ENCODE assay signal across 9 cellular contexts in genomic region chr7:25831901-25832411, GRCh38.
DNase-seq lines count a peak whose midpoint lies in the region; ATAC-seq and TF ChIP-seq lines count a peak whose summit lies in the region.
"Had no signal": no experiment of that assay in that cellular context is flagged by ENCODE, and none has a peak within 500 bp of the region (broad histone marks: within the 10 kb centered on the region; RNA-seq: fewer than 3 reads in every experiment).

No MANE protein-coding gene starts in this region.

- no peaks in the 10 kb centered on the region for H3K27me3 ChIP-seq in A673 (replicated peaks; ENCODE audit: insufficient read depth, low read depth, low read length, poor library complexity)

- no peaks in the 10 kb centered on the region for H3K4me1 ChIP-seq in A673 (ENCODE audit: insufficient read depth, low read length, poor library complexity, severe bottlenecking)

- no peak overlapping the region for H3K27ac ChIP-seq in A673 (ENCODE audit: low read depth, low read length, poor library complexity, severe bottlenecking)

- peaks cover 4% of the 10 kb centered on the region for H3K27me3 Mint-ChIP-seq in activated CD4-positive, alpha-beta T cell treated with anti-CD3 and anti-CD28 coated beads for 36 hours
- peaks cover 5% of the 10 kb centered on the region for H3K27me3 Mint-ChIP-seq in activated T-helper 2 cell treated with anti-CD3 and anti-CD28 coated beads, Interferon-gamma antibody, Interleukin-2, Interleukin-4, amounts not matched to agents 10 μg/mL and 5 μg/mL and 100 μg/mL, durations not matched to agents 14 hours and 24 hours and 36 hours (ENCODE audit: low read depth)

- CTCF ChIA-PET in A673 (lab: Charles Lee): no interaction called here
- CTCF ChIA-PET in activated CD4-positive, alpha-beta T cell treated with anti-CD3 and anti-CD28 coated beads for 36 hours (lab: Charles Lee): interaction anchor here (1.1 kb wide), 1 partner anchor 76 kb away, joined by 3 read pairs; no protein-coding TSS in a partner anchor

- H3K36me3 ChIP-seq in A673 (ENCODE audit: insufficient read depth, low read length, poor library complexity, severe bottlenecking): no peaks in the 10 kb centered on the region

- no peaks in the 10 kb centered on the region for H3K36me3 Mint-ChIP-seq in activated CD4-positive, alpha-beta T cell treated with anti-CD3 and anti-CD28 coated beads for 36 hours (ENCODE audit: low read depth)
- no peaks in the 10 kb centered on the region for H3K36me3 Mint-ChIP-seq in activated T-helper 2 cell treated with anti-CD3 and anti-CD28 coated beads, Interferon-gamma antibody, Interleukin-2, Interleukin-4, amounts not matched to agents 10 μg/mL and 5 μg/mL and 100 μg/mL, durations not matched to agents 14 hours and 24 hours and 36 hours (ENCODE audit: low read depth)

- intact Hi-C loops in sciatic nerve (cut with DNase I) (no loop called here), A673 (cut with micrococcal nuclease; ENCODE audit: unreplicated experiment) (no loop called here)
- intact Hi-C loops in activated CD4-positive, alpha-beta T cell treated with anti-CD3 and anti-CD28 coated beads for 36 hours (cut with DNase I, micrococcal nuclease): no loop called here
- intact Hi-C loops in activated T-helper 2 cell treated with anti-CD3 and anti-CD28 coated beads, Interferon-gamma antibody, Interleukin-2, Interleukin-4, amounts not matched to agents 10 μg/mL and 5 μg/mL and 100 μg/mL, durations not matched to agents 14 hours and 24 hours and 36 hours (cut with micrococcal nuclease): no loop called here

- POLR2A ChIA-PET in A673 (lab: Charles Lee; ENCODE audit: low non-redundant PET): no interaction called here
- POLR2A ChIA-PET in activated CD4-positive, alpha-beta T cell treated with anti-CD3 and anti-CD28 coated beads for 36 hours (lab: Charles Lee): interaction anchor here (0.7 kb wide), 1 partner anchor 38 kb away, joined by 3 read pairs; no protein-coding TSS in a partner anchor

- H3K27ac Mint-ChIP-seq in activated CD4-positive, alpha-beta T cell treated with anti-CD3 and anti-CD28 coated beads for 36 hours: no peak overlapping the region
- no peak overlapping the region for H3K27ac Mint-ChIP-seq in activated T-helper 2 cell treated with anti-CD3 and anti-CD28 coated beads, Interferon-gamma antibody, Interleukin-2, Interleukin-4, amounts not matched to agents 10 μg/mL and 5 μg/mL and 100 μg/mL, durations not matched to agents 14 hours and 24 hours and 36 hours

- no peak overlapping the region for H3K4me3 Mint-ChIP-seq in activated CD4-positive, alpha-beta T cell treated with anti-CD3 and anti-CD28 coated beads for 36 hours
- no peak overlapping the region for H3K4me3 Mint-ChIP-seq in activated T-helper 2 cell treated with anti-CD3 and anti-CD28 coated beads, Interferon-gamma antibody, Interleukin-2, Interleukin-4, amounts not matched to agents 10 μg/mL and 5 μg/mL and 100 μg/mL, durations not matched to agents 14 hours and 24 hours and 36 hours (ENCODE audit: low read depth)

- H3K4me1 Mint-ChIP-seq in activated CD4-positive, alpha-beta T cell treated with anti-CD3 and anti-CD28 coated beads for 36 hours: no peaks in the 10 kb centered on the region
- H3K4me1 Mint-ChIP-seq in activated T-helper 2 cell treated with anti-CD3 and anti-CD28 coated beads, Interferon-gamma antibody, Interleukin-2, Interleukin-4, amounts not matched to agents 10 μg/mL and 5 μg/mL and 100 μg/mL, durations not matched to agents 14 hours and 24 hours and 36 hours (ENCODE audit: low read depth): no peaks in the 10 kb centered on the region

- TF ChIP-seq CTCF in A673 (conservative IDR thresholded peaks at IDR 0.05; ENCODE audit: low read depth, low read length): no peak

- DNase-seq in HCEC 1CT (peak; percentile 31), astrocyte of the hippocampus (ENCODE audit: low read depth, low spot score) (peak; percentile 36), iris pigment epithelial cell (ENCODE audit: low read depth) (peak; percentile 52), sciatic nerve (ENCODE audit: low spot score) (no peak), SHP77 (lab: John Stamatoyannopoulos, UW) (no peak), A673 (ENCODE audit: low spot score) (no peak)
- DNase-seq in activated CD4-positive, alpha-beta T cell treated with anti-CD3 and anti-CD28 coated beads for 36 hours: no peak
- no peak for DNase-seq in activated T-helper 2 cell treated with anti-CD3 and anti-CD28 coated beads, Interferon-gamma antibody, Interleukin-2, Interleukin-4, amounts not matched to agents 10 μg/mL and 5 μg/mL and 100 μg/mL, durations not matched to agents 14 hours and 24 hours and 36 hours (ENCODE audit: low spot score)
- DNase-seq: NCI-H226 had no signal

- peak; percentile 46 for ATAC-seq in sciatic nerve
- no peak for ATAC-seq in activated CD4-positive, alpha-beta T cell treated with anti-CD3 and anti-CD28 coated beads for 36 hours

- BruUV-seq in A673 (replicated peaks; lab: Mats Ljungman, UMichigan): no TSS peak

- H3K4me3 ChIP-seq in A673 (ENCODE audit: low read depth, low read length, poor library complexity, severe bottlenecking): no peak overlapping the region

- no peaks in the 10 kb centered on the region for H3K9me3 Mint-ChIP-seq in activated CD4-positive, alpha-beta T cell treated with anti-CD3 and anti-CD28 coated beads for 36 hours (ENCODE audit: low read depth)
- H3K9me3 Mint-ChIP-seq in activated T-helper 2 cell treated with anti-CD3 and anti-CD28 coated beads, Interferon-gamma antibody, Interleukin-2, Interleukin-4, amounts not matched to agents 10 μg/mL and 5 μg/mL and 100 μg/mL, durations not matched to agents 14 hours and 24 hours and 36 hours: no peaks in the 10 kb centered on the region

- H3K9me3 ChIP-seq in A673 (ENCODE audit: low read depth, low read length, poor library complexity, severe bottlenecking): no peaks in the 10 kb centered on the region

Comparison
In these comparisons a context has a peak if more than half of its experiments do, and no peak if none do; other contexts are left out.
1. DNase-seq: peak in HCEC 1CT (single experiment), astrocyte of the hippocampus (single experiment) and iris pigment epithelial cell (single experiment); none in sciatic nerve (single experiment), SHP77 (0 of 2), A673 (single experiment), activated CD4-positive, alpha-beta T cell treated with anti-CD3 and anti-CD28 coated beads for 36 hours (single experiment) and activated T-helper 2 cell treated with anti-CD3 and anti-CD28 coated beads, Interferon-gamma antibody, Interleukin-2, Interleukin-4, amounts not matched to agents 10 μg/mL and 5 μg/mL and 100 μg/mL, durations not matched to agents 14 hours and 24 hours and 36 hours (single experiment).